Comparison of ENCODE assay signal across 9 cellular contexts in the genomic region with DNA sequence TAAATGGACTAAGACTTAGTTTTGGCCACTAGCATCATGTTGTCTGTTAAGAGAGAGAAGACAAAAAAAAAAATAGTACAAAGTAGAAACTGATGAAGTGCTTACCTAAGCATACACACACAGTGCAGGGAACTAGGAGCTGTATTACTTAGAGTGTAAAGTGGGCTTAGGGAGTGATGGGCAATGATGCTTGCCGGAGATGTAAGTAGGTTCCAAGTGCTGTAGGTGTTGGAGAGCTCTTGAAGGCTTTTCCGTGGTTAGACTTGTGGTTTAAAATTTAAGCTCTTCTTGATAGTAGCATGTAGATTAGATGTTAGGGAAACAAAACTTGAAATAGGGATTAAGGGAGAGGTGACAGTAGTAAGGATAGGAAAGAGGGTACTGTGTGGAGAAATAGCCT. TPM values are rescaled to one million over a fixed set of nuclear protein-coding genes. Genes with fewer than 3 reads are reported as not detected.
DNase-seq lines count a peak whose midpoint lies in the region; ATAC-seq, FAIRE-seq and TF ChIP-seq lines count a peak whose summit lies in the region.
"Had no signal": no experiment of that assay in that cellular context is flagged by ENCODE, and none has a peak within 500 bp of the region (broad histone marks: within the 10 kb centered on the region; RNA-seq: fewer than 3 reads in every experiment).

No MANE protein-coding gene starts in this region.

- H3K4ac ChIP-seq in H1 (replicated peaks; ENCODE audit: insufficient read length, low read depth, low read length): no peak overlapping the region

- H3K27ac Mint-ChIP-seq in activated naive CD4-positive, alpha-beta T cell treated with anti-CD3 and anti-CD28 coated beads, Interleukin-2, amount 10 ng/mL, durations not matched to agents 7 days and 5 days: peak overlapping the region; percentile 94
- peak overlapping the region; percentile 96 for H3K27ac Mint-ChIP-seq in osteocyte (ENCODE audit: unreplicated experiment)

- CTCF ChIA-PET in activated naive CD4-positive, alpha-beta T cell treated with anti-CD3 and anti-CD28 coated beads, Interleukin-2, amount 10 ng/mL, durations not matched to agents 7 days and 5 days (lab: Charles Lee): interaction anchor here (0.7 to 1.0 kb wide), 3 partner anchors 37 to 456 kb away, joined by 3 to 4 read pairs (median 3); no protein-coding TSS in a partner anchor
- CTCF ChIA-PET in PC-9 (lab: Charles Lee): interaction anchor here (0.7 to 1.0 kb wide), 2 partner anchors 49 to 158 kb away, joined by 3 read pairs; no protein-coding TSS in a partner anchor
- CTCF ChIA-PET in H1 (lab: Charles Lee; ENCODE audit: partially characterized antibody): interaction anchor here (0.7 to 1.5 kb wide), 2 partner anchors 37 to 135 kb away, joined by 3 to 6 read pairs; no protein-coding TSS in a partner anchor

- peak overlapping the region; percentile 91 for H3K4me3 Mint-ChIP-seq in activated naive CD4-positive, alpha-beta T cell treated with anti-CD3 and anti-CD28 coated beads, Interleukin-2, amount 10 ng/mL, durations not matched to agents 7 days and 5 days
- H3K4me3 Mint-ChIP-seq in osteocyte (ENCODE audit: unreplicated experiment): peak overlapping the region; percentile 92

- peaks cover 20% of the 10 kb centered on the region; the same call in 1 of the 2 replicates for H3F3A ChIP-seq in PC-9 (ENCODE audit: insufficient read depth, low read depth)

- H3K27me3 ChIP-seq in PC-9 (ENCODE audit: insufficient read depth, low read depth) (no peaks in the 10 kb centered on the region), H1 (replicated peaks in 1 of 4; ENCODE audit: control insufficient read depth in 3 of 4, extremely low read depth in 1 of 4, insufficient read depth in 3 of 4, low read length in 3 of 4) (no peaks in the 10 kb centered on the region)

- no peaks in the 10 kb centered on the region for H3K79me1 ChIP-seq in H1 (ENCODE audit: low read depth, low read length)

- no peak overlapping the region for H3K9ac ChIP-seq in H1 (replicated peaks in 1 of 4; ENCODE audit: extremely low read depth in 1 of 4, low read depth in 3 of 4, low read length in 3 of 4)

- H4K20me1 ChIP-seq in PC-9 (ENCODE audit: insufficient read depth) (peaks cover 40% of the 10 kb centered on the region), H1 (replicated peaks in 1 of 2; ENCODE audit: control insufficient read depth in 1 of 2, insufficient read depth in 2 of 2, low read length in 2 of 2) (no peaks in the 10 kb centered on the region)

- TF ChIP-seq RAD21 in H1 (IDR thresholded peaks at IDR 0.05 in 1 of 2, conservative IDR thresholded peaks at IDR 0.05 in 1 of 2; ENCODE audit: low read depth in 2 of 2, low read length in 2 of 2): no peak

- H3K36me3 ChIP-seq in PC-9 (ENCODE audit: low read depth): no peaks in the 10 kb centered on the region
- no peaks in the 10 kb centered on the region for H3K36me3 ChIP-seq in H1 (ENCODE audit: control insufficient read depth in 2 of 4, insufficient read depth in 4 of 4, low read length in 3 of 4)

- no peaks in the 10 kb centered on the region for H3K9me2 ChIP-seq in PC-9 (ENCODE audit: insufficient read depth)

- intact Hi-C loops in PC-9 (cut with micrococcal nuclease; ENCODE audit: unreplicated experiment): loop anchor here (5.0 kb wide), 2 partner anchors 51 to 164 kb away; partner anchors contain the start of gene FBXO33

- no peak overlapping the region for H2AK5ac ChIP-seq in H1 (ENCODE audit: low read depth, low read length)

- H2BK5ac ChIP-seq in H1 (ENCODE audit: low read depth, low read length): no peak overlapping the region

- no peak overlapping the region for H2BK120ac ChIP-seq in H1 (replicated peaks; ENCODE audit: low read depth, low read length)

- TF ChIP-seq CTCF in PC-9 (conservative IDR thresholded peaks at IDR 0.05) (no peak), H1 (IDR thresholded peaks at IDR 0.05; ENCODE audit: control extremely low read depth in 1 of 3, insufficient read depth in 1 of 3, low read depth in 1 of 3, low read length in 3 of 3) (no peak), osteocyte (IDR thresholded peaks at IDR 0.05) (no peak)

- H3K9me3 Mint-ChIP-seq in activated naive CD4-positive, alpha-beta T cell treated with anti-CD3 and anti-CD28 coated beads, Interleukin-2, amount 10 ng/mL, durations not matched to agents 7 days and 5 days: peaks cover 10% of the 10 kb centered on the region
- peaks cover 5% of the 10 kb centered on the region for H3K9me3 Mint-ChIP-seq in osteocyte (ENCODE audit: unreplicated experiment)

- H2AFZ ChIP-seq in PC-9 (no peak overlapping the region), H1 (ENCODE audit: low read length) (no peak overlapping the region)

- H2BK20ac ChIP-seq in H1 (ENCODE audit: low read length): no peak overlapping the region

- 61% methylated on average over 2 of the region's 2 CpGs; no CpG with 5 or more reads in 1 of the 2 experiments for WGBS in H1 (ENCODE audit: extremely low coverage in 1 of 2, insufficient coverage in 1 of 2, insufficient read length in 1 of 2, insufficient replicate concordance in 2 of 2, low coverage in 1 of 2, low lambda C conversion rate in 2 of 2, missing lambda C conversion rate in 1 of 2), 2 experiments

- peak overlapping the region; percentile 84 for H3K4me3 ChIP-seq in PC-9
- H3K4me3 ChIP-seq in H1 (ENCODE audit: extremely low read depth in 1 of 4, insufficient read depth in 2 of 4, low read depth in 3 of 4, low read length in 4 of 4): peak overlapping the region in 3 of 4 experiments; percentile 75 to 93 (median 81); a peak in 4 of 8 replicates

- H3K79me2 ChIP-seq in PC-9 (ENCODE audit: low read depth) (peaks cover 77% of the 10 kb centered on the region), H1 (ENCODE audit: control insufficient read depth in 1 of 2, insufficient read depth in 2 of 2, low read length in 2 of 2) (peaks cover 3 to 55% of the 10 kb centered on the region in 2 experiments; a peak in 2 of 4 replicates)

- H3K56ac ChIP-seq in H1 (replicated peaks; ENCODE audit: insufficient read length, low read depth, low read length): no peak overlapping the region

- peaks cover 21% of the 10 kb centered on the region for H3K4me1 ChIP-seq in PC-9 (replicated peaks; ENCODE audit: insufficient read depth)
- peaks cover 0 to 7% (median under 1%) of the 10 kb centered on the region in 4 experiments; a peak in 3 of 7 replicates for H3K4me1 ChIP-seq in H1 (replicated peaks in 1 of 4; ENCODE audit: control insufficient read depth in 3 of 4, insufficient read depth in 4 of 4, low read length in 3 of 4)

- no peak for FAIRE-seq in H1 (lab: Jason Lieb, UNC)
- FAIRE-seq: colon had no signal

- no peak overlapping the region for H4K91ac ChIP-seq in H1 (replicated peaks; ENCODE audit: insufficient read length, low read length)

- no peak for DNase-seq in activated naive CD4-positive, alpha-beta T cell treated with anti-CD3 and anti-CD28 coated beads, Interleukin-2, amount 10 ng/mL, durations not matched to agents 7 days and 5 days
- no peak for DNase-seq in activated naive CD4-positive, alpha-beta T cell (lab: John Stamatoyannopoulos, UW)
- DNase-seq in PC-9: no peak
- DNase-seq in H1 (ENCODE audit: low read depth in 1 of 2, low spot score in 2 of 2): no peak
- DNase-seq in osteocyte (ENCODE audit: extremely low spot score, unreplicated experiment): no peak
- DNase-seq in activated CD8-positive, alpha-beta memory T cell treated with anti-CD3 and anti-CD28 coated beads, Interleukin-2, amount 50 U/mL, for 48 hours: no peak

- no peak overlapping the region for H3K23ac ChIP-seq in H1 (ENCODE audit: insufficient read length)

- H3K9me3 ChIP-seq in PC-9 (ENCODE audit: insufficient read depth, low read depth): no peaks in the 10 kb centered on the region; the same call in 1 of the 2 replicates
- no peaks in the 10 kb centered on the region for H3K9me3 ChIP-seq in H1 (ENCODE audit: insufficient read depth in 2 of 2, low read depth in 1 of 2, low read length in 1 of 2)

- no peaks in the 10 kb centered on the region for H3K27me3 Mint-ChIP-seq in activated naive CD4-positive, alpha-beta T cell treated with anti-CD3 and anti-CD28 coated beads, Interleukin-2, amount 10 ng/mL, durations not matched to agents 7 days and 5 days
- no peaks in the 10 kb centered on the region for H3K27me3 Mint-ChIP-seq in osteocyte (ENCODE audit: unreplicated experiment)

- H2BK15ac ChIP-seq in H1 (ENCODE audit: low read length): no peak overlapping the region

- peaks cover 4% of the 10 kb centered on the region for H3K23me2 ChIP-seq in H1 (ENCODE audit: low read depth, low read length)

- ATAC-seq in GM19035 (IDR thresholded peaks at IDR 0.05; ENCODE audit: unreplicated experiment): no peak
- no peak for ATAC-seq in HG03095 (IDR thresholded peaks at IDR 0.05; ENCODE audit: unreplicated experiment)

- H3K4me1 Mint-ChIP-seq in activated naive CD4-positive, alpha-beta T cell treated with anti-CD3 and anti-CD28 coated beads, Interleukin-2, amount 10 ng/mL, durations not matched to agents 7 days and 5 days: peaks cover 62% of the 10 kb centered on the region
- peaks cover 43% of the 10 kb centered on the region for H3K4me1 Mint-ChIP-seq in osteocyte (ENCODE audit: unreplicated experiment)

- H3K4me2 ChIP-seq in PC-9 (peak overlapping the region; percentile 98), H1 (ENCODE audit: insufficient read depth in 1 of 2, low read depth in 2 of 2, low read length in 2 of 2) (peak overlapping the region; percentile 87 to 98)

- H3K18ac ChIP-seq in H1 (ENCODE audit: extremely low read depth, low read length): no peak overlapping the region; the same call in 1 of the 2 replicates

- no peak overlapping the region for H4K5ac ChIP-seq in H1 (ENCODE audit: insufficient read length, low read depth, low read length)

- H3K36me3 Mint-ChIP-seq in activated naive CD4-positive, alpha-beta T cell treated with anti-CD3 and anti-CD28 coated beads, Interleukin-2, amount 10 ng/mL, durations not matched to agents 7 days and 5 days: peaks cover 34% of the 10 kb centered on the region
- peaks cover 3% of the 10 kb centered on the region for H3K36me3 Mint-ChIP-seq in osteocyte (ENCODE audit: unreplicated experiment)

- POLR2A ChIA-PET in PC-9 (lab: Charles Lee; ENCODE audit: unreplicated experiment): interaction anchor here (0.7 kb wide), 1 partner anchor 65 kb away, joined by 4 read pairs; no protein-coding TSS in a partner anchor
- POLR2A ChIA-PET in H1 (lab: Charles Lee; ENCODE audit: partially characterized antibody): interaction anchor here (0.6 to 1.2 kb wide), 5 partner anchors 9 to 164 kb away, joined by 3 to 4 read pairs (median 3); partner anchors contain the start of gene FBXO33

- no peak overlapping the region for H2BK12ac ChIP-seq in H1 (ENCODE audit: low read depth, low read length)

- H3K27ac ChIP-seq in PC-9 (peak overlapping the region; percentile 92), H1 (ENCODE audit: low read depth, low read length) (no peak overlapping the region)

- no TSS peak for BruUV-seq in PC-9 (replicated peaks; lab: Mats Ljungman, UMichigan)

- TF ChIP-seq EP300 in H1 (IDR thresholded peaks at IDR 0.05; ENCODE audit: borderline replicate concordance in 1 of 2, low read depth in 2 of 2, low read length in 2 of 2): no peak

- H3K14ac ChIP-seq in H1 (ENCODE audit: insufficient read length): no peak overlapping the region

- TF ChIP-seq POLR2A in H1 (IDR thresholded peaks at IDR 0.05; ENCODE audit: control extremely low read depth in 1 of 2, low read depth in 2 of 2, low read length in 2 of 2): no peak

- no peak overlapping the region for H4K8ac ChIP-seq in H1 (ENCODE audit: extremely low read depth, insufficient read depth, low read length)

RNA-seq across cellular contexts. Expression of gene MIA2, which starts 34.7 kb away (rescaled TPM):
- total RNA-seq in PC-9 (2021) (36.4 and 43.9 TPM in 2 replicates), osteocyte (21.4 and 22.5 TPM in 2 replicates)
- total RNA-seq in H1 (2021; fragmentation: NEBNext Ultra II Directional; extraction: Animal tissue kit (Norgen Biotek cat#: 25700)): 15.0 and 16.1 TPM in 2 replicates
- 6.5 and 10.1 TPM in 2 replicates for polyA plus RNA-seq in H1 (2011; rRNA removed)
- polyA plus RNA-seq in H1 (2011; cell fraction: cytosol; rRNA removed): 7.7 TPM
- 10.5 TPM for polyA plus RNA-seq in H1 (2011; cell fraction: nucleus; rRNA removed)
- 7.2 to 11.4 TPM (median 9.4 TPM) in 4 replicates for polyA plus RNA-seq in H1 (2012, experiment 1 of 2)
- 2.3 TPM for polyA plus RNA-seq in H1 (2012, experiment 2 of 2)
- polyA plus RNA-seq in H1 (2013, experiment 1 of 2): 19.0 TPM
- polyA plus RNA-seq in H1 (2013, experiment 2 of 2): 19.6 TPM
- 6.7 and 9.2 TPM in 2 replicates for polyA minus RNA-seq in H1 (2011; rRNA and poly(A)+ RNA removed)
- polyA minus RNA-seq in H1 (2011; cell fraction: cytosol; rRNA and poly(A)+ RNA removed): 7.0 TPM
- polyA minus RNA-seq in H1 (2011; cell fraction: nucleus; rRNA and poly(A)+ RNA removed): 8.6 TPM
